Comparison of ENCODE assay signal across 27 cellular contexts in the genomic region with DNA sequence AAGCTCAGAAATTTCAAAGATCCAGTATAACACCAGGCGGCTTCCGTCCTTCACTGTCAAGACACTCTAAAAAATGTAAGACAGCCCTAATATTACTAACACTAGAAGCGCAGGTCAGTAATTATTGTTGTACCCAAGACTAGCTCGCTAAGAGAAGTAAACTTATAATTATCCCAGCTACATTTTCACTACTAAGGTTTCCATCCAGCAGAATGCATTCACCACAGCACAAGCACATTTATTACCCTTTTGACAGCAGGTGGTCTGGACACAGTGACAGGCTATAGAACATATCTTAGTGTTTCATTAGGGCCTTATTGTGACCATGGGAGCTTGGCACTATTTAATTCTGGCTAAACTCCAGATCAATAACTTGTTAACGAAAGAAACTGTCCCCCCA.
DNase-seq lines count a peak whose midpoint lies in the region; ATAC-seq, FAIRE-seq and TF ChIP-seq lines count a peak whose summit lies in the region.
"Had no signal": no experiment of that assay in that cellular context is flagged by ENCODE, and none has a peak within 500 bp of the region (broad histone marks: within the 10 kb centered on the region; RNA-seq: fewer than 3 reads in every experiment).

No MANE protein-coding gene starts in this region.

- no peak for TF ChIP-seq EP300 in A549 (IDR thresholded peaks at IDR 0.05)

- no peaks in the 10 kb centered on the region for H3K27me3 ChIP-seq in hepatocyte
- H3K27me3 ChIP-seq: BE2C had no signal

- H3K27ac Mint-ChIP-seq in nephron progenitor cell, result peak overlapping the region; percentile 78
- H3K27ac Mint-ChIP-seq: CD14-positive monocyte; CD4-positive, alpha-beta memory T cell; CD4-positive, CD25-positive, alpha-beta regulatory T cell had no signal

- no peak for TF ChIP-seq CTCF in A549 (IDR thresholded peaks at IDR 0.05)
- TF ChIP-seq CTCF in nephron progenitor cell (IDR thresholded peaks at IDR 0.05), result no peak
- no peak for TF ChIP-seq CTCF in hepatocyte (IDR thresholded peaks at IDR 0.05; ENCODE audit: poor library complexity)

- no peak overlapping the region for H3K4me3 Mint-ChIP-seq in nephron progenitor cell
- H3K4me3 Mint-ChIP-seq: CD14-positive monocyte; CD4-positive, alpha-beta memory T cell; CD4-positive, CD25-positive, alpha-beta regulatory T cell; CD8-positive, alpha-beta memory T cell had no signal

- no peak for DNase-seq in A549 (ENCODE audit: low read depth in 1 of 2, low spot score in 1 of 2)
- DNase-seq in HEK293T (ENCODE audit: extremely low spot score), result peak; percentile 21
- DNase-seq in NCI-H2227 treated with DMSO at 0.1 percent for 48 hours (lab: John Stamatoyannopoulos, UW), result peak; percentile 77
- DNase-seq in nephron progenitor cell, result no peak
- no peak for DNase-seq in islet precursor cell
- DNase-seq in hepatocyte (ENCODE audit: low spot score), result no peak
- no peak for DNase-seq in caudate nucleus (lab: John Stamatoyannopoulos, UW)
- DNase-seq: ACHN; BE2C; C1 segment of cervical spinal cord; CD4-positive, alpha-beta memory T cell; CD4-positive, CD25-positive, alpha-beta regulatory T cell; CD8-positive, alpha-beta memory T cell; COR-L47; DMS 273 treated with DMSO at 0.1 percent for 48 hours; DMS153; DMS53; DMS79; DND-41; EL; GDM1 had no signal

- no peaks in the 10 kb centered on the region for H3K79me2 ChIP-seq in hepatocyte

- peaks cover 6% of the 10 kb centered on the region for H3K4me1 Mint-ChIP-seq in nephron progenitor cell
- H3K4me1 Mint-ChIP-seq: CD14-positive monocyte; CD4-positive, alpha-beta memory T cell; CD4-positive, CD25-positive, alpha-beta regulatory T cell; CD8-positive, alpha-beta memory T cell had no signal

- H3K27ac ChIP-seq in A549, result no peak overlapping the region
- no peak overlapping the region for H3K27ac ChIP-seq in hepatocyte
- H3K27ac ChIP-seq in caudate nucleus (ENCODE audit: low read depth, low read length), result no peak overlapping the region
- H3K27ac ChIP-seq: 22Rv1, BLaER1 had no signal

- POLR2A ChIA-PET in A549 (lab: Yijun Ruan, JAX), result no interaction called here
- POLR2A ChIA-PET in HEK293T (lab: Yijun Ruan, JAX), result interaction anchor here (0.9 kb wide), 1 partner anchor 20 kb away, joined by 3 read pairs; no protein-coding TSS in a partner anchor

- H3K9me3 ChIP-seq in A549 (no peaks in the 10 kb centered on the region), hepatocyte (ENCODE audit: low read depth) (no peaks in the 10 kb centered on the region)
- H3K9me3 ChIP-seq: BE2C, BLaER1 had no signal

- H3K27me3 Mint-ChIP-seq in nephron progenitor cell (ENCODE audit: low read depth, poor library complexity), result no peaks in the 10 kb centered on the region
- H3K27me3 Mint-ChIP-seq: CD4-positive, alpha-beta memory T cell; CD4-positive, CD25-positive, alpha-beta regulatory T cell; CD8-positive, alpha-beta memory T cell had no signal

- CTCF ChIA-PET in A549 (lab: Yijun Ruan, JAX) (no interaction called here), HEK293T (lab: Yijun Ruan, JAX) (no interaction called here)

- FAIRE-seq in A549 (lab: Jason Lieb, UNC), result peak; percentile 39
- FAIRE-seq: GM12878, GM12892, GM18507 had no signal

- no peak for ATAC-seq in A549
- ATAC-seq: GM12878 had no signal

- H3K4me2 ChIP-seq in A549 (no peak overlapping the region), hepatocyte (no peak overlapping the region)
- H3K4me2 ChIP-seq: BLaER1 had no signal

- H3K36me3 Mint-ChIP-seq in nephron progenitor cell (ENCODE audit: low read depth), result peaks cover 87% of the 10 kb centered on the region

- no peaks in the 10 kb centered on the region for H3K4me1 ChIP-seq in A549
- H3K4me1 ChIP-seq in hepatocyte (ENCODE audit: insufficient read depth), result no peaks in the 10 kb centered on the region
- H3K4me1 ChIP-seq: BE2C, BLaER1 had no signal

- no peaks in the 10 kb centered on the region for H3K9me2 ChIP-seq in hepatocyte (replicated peaks; ENCODE audit: insufficient read depth)

- no peaks in the 10 kb centered on the region for H3K36me3 ChIP-seq in hepatocyte (replicated peaks; ENCODE audit: insufficient read depth, low read depth)
- H3K36me3 ChIP-seq: BE2C, BLaER1 had no signal

- WGBS in A549 (ENCODE audit: missing lambda C conversion rate), result 84% methylated on average over 5 of the region's 5 CpGs
- 82% methylated on average over 5 of the region's 5 CpGs for WGBS in hepatocyte (ENCODE audit: low lambda C conversion rate, missing lambda C conversion rate)

- no peaks in the 10 kb centered on the region for H4K20me1 ChIP-seq in hepatocyte (ENCODE audit: insufficient read depth, poor library complexity, severe bottlenecking)
- H4K20me1 ChIP-seq: BLaER1 had no signal

- H2AFZ ChIP-seq in hepatocyte, result no peak overlapping the region

- no peak for TF ChIP-seq POLR2A in A549 (IDR thresholded peaks at IDR 0.05; ENCODE audit: low read length)

- H3K9me3 Mint-ChIP-seq in nephron progenitor cell, result no peaks in the 10 kb centered on the region
- H3K9me3 Mint-ChIP-seq: CD4-positive, alpha-beta memory T cell; CD4-positive, CD25-positive, alpha-beta regulatory T cell; CD8-positive, alpha-beta memory T cell had no signal

- TF ChIP-seq RAD21 in A549 (conservative IDR thresholded peaks at IDR 0.05 in 1 of 2, IDR thresholded peaks at IDR 0.05 in 1 of 2), result no peak

- no peak overlapping the region for H3K4me3 ChIP-seq in A549
- H3K4me3 ChIP-seq in hepatocyte, result no peak overlapping the region
- H3K4me3 ChIP-seq: BLaER1, GM12878 had no signal

TF ChIP-seq in A549, 52 proteins besides CTCF, POLR2A, EP300 and RAD21 (continues in another document):
- no peak for TF ChIP-seq RNF2 (IDR thresholded peaks at IDR 0.05; ENCODE audit: borderline replicate concordance, low read depth)
- no peak for TF ChIP-seq CHD4 (IDR thresholded peaks at IDR 0.05; ENCODE audit: borderline replicate concordance)
- TF ChIP-seq, protein P1, sequence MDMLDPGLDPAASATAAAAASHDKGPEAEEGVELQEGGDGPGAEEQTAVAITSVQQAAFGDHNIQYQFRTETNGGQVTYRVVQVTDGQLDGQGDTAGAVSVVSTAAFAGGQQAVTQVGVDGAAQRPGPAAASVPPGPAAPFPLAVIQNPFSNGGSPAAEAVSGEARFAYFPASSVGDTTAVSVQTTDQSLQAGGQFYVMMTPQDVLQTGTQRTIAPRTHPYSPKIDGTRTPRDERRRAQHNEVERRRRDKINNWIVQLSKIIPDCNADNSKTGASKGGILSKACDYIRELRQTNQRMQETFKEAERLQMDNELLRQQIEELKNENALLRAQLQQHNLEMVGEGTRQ (IDR thresholded peaks at IDR 0.05), result no peak
- no peak for TF ChIP-seq CEBPB (IDR thresholded peaks at IDR 0.05)

TF ChIP-seq in HEK293T, 16 proteins besides CTCF, POLR2A, EP300 and RAD21:
- TF ChIP-seq SP1 (IDR thresholded peaks at IDR 0.05), result no peak
- TF ChIP-seq, protein P2, sequence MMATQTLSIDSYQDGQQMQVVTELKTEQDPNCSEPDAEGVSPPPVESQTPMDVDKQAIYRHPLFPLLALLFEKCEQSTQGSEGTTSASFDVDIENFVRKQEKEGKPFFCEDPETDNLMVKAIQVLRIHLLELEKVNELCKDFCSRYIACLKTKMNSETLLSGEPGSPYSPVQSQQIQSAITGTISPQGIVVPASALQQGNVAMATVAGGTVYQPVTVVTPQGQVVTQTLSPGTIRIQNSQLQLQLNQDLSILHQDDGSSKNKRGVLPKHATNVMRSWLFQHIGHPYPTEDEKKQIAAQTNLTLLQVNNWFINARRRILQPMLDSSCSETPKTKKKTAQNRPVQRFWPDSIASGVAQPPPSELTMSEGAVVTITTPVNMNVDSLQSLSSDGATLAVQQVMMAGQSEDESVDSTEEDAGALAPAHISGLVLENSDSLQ (IDR thresholded peaks at IDR 0.05), result peak; percentile 55

Comparison
In these comparisons a context has a peak if more than half of its experiments do, and no peak if none do; other contexts are left out.
1. DNase-seq: peak in HEK293T (single experiment) and NCI-H2227 treated with DMSO at 0.1 percent for 48 hours (single experiment); none in A549 (0 of 2), nephron progenitor cell (single experiment), islet precursor cell (single experiment), hepatocyte (single experiment) and caudate nucleus (0 of 61).